In genomic region chr12:131009595-131010270, GRCh38 we compare ENCODE assay signal across 1 cellular context.
TF ChIP-seq lines count a peak whose summit lies in the region.

No MANE protein-coding gene starts in this region.

TF ChIP-seq in HepG2, 621 proteins besides CTCF, POLR2A, EP300 and RAD21 (continued from another document):
- TF ChIP-seq MNT (IDR thresholded peaks at IDR 0.05): peak; percentile 60
- no peak for TF ChIP-seq MYPOP (CRISPR knock-in tag; IDR thresholded peaks at IDR 0.05)
